Comparison of ENCODE assay signal across 1 cellular context in genomic region chr19:36331353-36332228, GRCh38.
TF ChIP-seq lines count a peak whose summit lies in the region.

No MANE protein-coding gene starts in this region.

TF ChIP-seq in WTC11, 78 proteins besides CTCF, POLR2A, EP300 and RAD21 (continued from another document and continues in another):
- TF ChIP-seq FOXP4 (CRISPR knock-in tag; IDR thresholded peaks at IDR 0.05) (peak; percentile 94), CBFB (CRISPR knock-in tag; IDR thresholded peaks at IDR 0.05; ENCODE audit: low read depth) (0 out of 2 replicates have a peak, but pooled peaks have one; percentile 43), ESRRA (CRISPR knock-in tag; IDR thresholded peaks at IDR 0.05; ENCODE audit: borderline replicate concordance) (peak; percentile 81; the same call in 1 of the 2 replicates), ERG (CRISPR knock-in tag; IDR thresholded peaks at IDR 0.05) (no peak), ZNF219 (CRISPR knock-in tag; IDR thresholded peaks at IDR 0.05; ENCODE audit: borderline replicate concordance) (no peak), ARID4B (CRISPR knock-in tag; IDR thresholded peaks at IDR 0.05; ENCODE audit: borderline replicate concordance) (peak; percentile 85), ZNF138 (CRISPR knock-in tag; conservative IDR thresholded peaks at IDR 0.05) (no peak), ELF4 (CRISPR knock-in tag; IDR thresholded peaks at IDR 0.05; ENCODE audit: low read depth) (no peak), CREB1 (CRISPR knock-in tag; IDR thresholded peaks at IDR 0.05) (no peak), TEAD4 (CRISPR knock-in tag; IDR thresholded peaks at IDR 0.05) (peak; percentile 53; the same call in 1 of the 2 replicates), ZNF423 (CRISPR knock-in tag; IDR thresholded peaks at IDR 0.05) (no peak), E2F5 (CRISPR knock-in tag; IDR thresholded peaks at IDR 0.05) (no peak), ETV6 (CRISPR knock-in tag; IDR thresholded peaks at IDR 0.05) (peak; percentile 87), AR (CRISPR knock-in tag; IDR thresholded peaks at IDR 0.05) (no peak), ATF3 (CRISPR knock-in tag; conservative IDR thresholded peaks at IDR 0.05) (no peak), NR1H2 (CRISPR knock-in tag; IDR thresholded peaks at IDR 0.05) (no peak; the same call in 1 of the 2 replicates), ZNF425 (CRISPR knock-in tag; conservative IDR thresholded peaks at IDR 0.05) (no peak), EMX1 (CRISPR knock-in tag; IDR thresholded peaks at IDR 0.05) (no peak), TCF7 (CRISPR knock-in tag; IDR thresholded peaks at IDR 0.05; ENCODE audit: low read depth) (peak; percentile 83; the same call in 1 of the 2 replicates), JAZF1 (CRISPR knock-in tag; IDR thresholded peaks at IDR 0.05) (no peak), KAT7 (CRISPR knock-in tag; IDR thresholded peaks at IDR 0.05; ENCODE audit: borderline replicate concordance) (0 out of 2 replicates have a peak, but pooled peaks have one; percentile 52), E2F4 (CRISPR knock-in tag; IDR thresholded peaks at IDR 0.05; ENCODE audit: borderline replicate concordance, low read depth) (0 out of 2 replicates have a peak, but pooled peaks have one; percentile 63), FOXK1 (CRISPR knock-in tag; IDR thresholded peaks at IDR 0.05) (peak; percentile 92), GTF2I (CRISPR knock-in tag; conservative IDR thresholded peaks at IDR 0.05) (no peak), CREM (CRISPR knock-in tag; IDR thresholded peaks at IDR 0.05) (no peak), ZNF232 (CRISPR knock-in tag; IDR thresholded peaks at IDR 0.05) (peak; percentile 88; the same call in 1 of the 2 replicates), ATF6 (CRISPR knock-in tag; IDR thresholded peaks at IDR 0.05) (no peak), RORB (CRISPR knock-in tag; IDR thresholded peaks at IDR 0.05) (no peak), PRRX2 (CRISPR knock-in tag; IDR thresholded peaks at IDR 0.05) (no peak), ATF2 (CRISPR knock-in tag; IDR thresholded peaks at IDR 0.05; ENCODE audit: borderline replicate concordance, low read depth) (no peak), IRF2 (CRISPR knock-in tag; IDR thresholded peaks at IDR 0.05; ENCODE audit: borderline replicate concordance, low read depth) (no peak), FOXJ3 (CRISPR knock-in tag; IDR thresholded peaks at IDR 0.05; ENCODE audit: borderline replicate concordance) (no peak), ZMAT4 (CRISPR knock-in tag; IDR thresholded peaks at IDR 0.05) (no peak), ZBTB21 (CRISPR knock-in tag; IDR thresholded peaks at IDR 0.05; ENCODE audit: borderline replicate concordance) (peak; percentile 75; the same call in 1 of the 2 replicates), TEAD1 (CRISPR knock-in tag; IDR thresholded peaks at IDR 0.05) (peak; percentile 70; the same call in 1 of the 2 replicates), ZBTB43 (CRISPR knock-in tag; IDR thresholded peaks at IDR 0.05) (peak; percentile 92)
